Comparison of ENCODE assay signal across 8 cellular contexts in genomic region chr1:119582801-119583200, GRCh38.
DNase-seq lines count a peak whose midpoint lies in the region; ATAC-seq and TF ChIP-seq lines count a peak whose summit lies in the region.

No MANE protein-coding gene starts in this region.

- no peak for TF ChIP-seq EP300 in esophagus muscularis mucosa (IDR thresholded peaks at IDR 0.05)

- TF ChIP-seq CTCF in Peyer's patch (IDR thresholded peaks at IDR 0.05) = peak in 4 of 6 experiments; percentile 14 to 41 (median 38)
- peak; percentile 76 for TF ChIP-seq CTCF in choroid plexus epithelial cell (conservative IDR thresholded peaks at IDR 0.05; ENCODE audit: low read depth, low read length)
- peak; percentile 59 for TF ChIP-seq CTCF in lower lobe of right lung (IDR thresholded peaks at IDR 0.05)
- peak in 1 of 3 experiments; percentile 25 for TF ChIP-seq CTCF in esophagus muscularis mucosa (IDR thresholded peaks at IDR 0.05)

- H3K27ac Mint-ChIP-seq in activated CD8-positive, alpha-beta memory T cell treated with anti-CD3 and anti-CD28 coated beads, Interleukin-2, amount 10 ng/mL, durations not matched to agents 7 days and 5 days = no peak overlapping the region

- H3K36me3 Mint-ChIP-seq in activated CD8-positive, alpha-beta memory T cell treated with anti-CD3 and anti-CD28 coated beads, Interleukin-2, amount 10 ng/mL, durations not matched to agents 7 days and 5 days = no peaks in the 10 kb centered on the region

- no peak overlapping the region for H3K4me3 Mint-ChIP-seq in activated CD8-positive, alpha-beta memory T cell treated with anti-CD3 and anti-CD28 coated beads, Interleukin-2, amount 10 ng/mL, durations not matched to agents 7 days and 5 days

- H3K27me3 Mint-ChIP-seq in activated CD8-positive, alpha-beta memory T cell treated with anti-CD3 and anti-CD28 coated beads, Interleukin-2, amount 10 ng/mL, durations not matched to agents 7 days and 5 days = peaks cover 2% of the 10 kb centered on the region

- intact Hi-C loops in lower lobe of right lung (cut with DNase I) (no loop called here), esophagus muscularis mucosa (cut with DNase I) (no loop called here)

- H3K4me3 ChIP-seq in Peyer's patch (no peak overlapping the region), choroid plexus epithelial cell (ENCODE audit: low read depth, low read length) (no peak overlapping the region), lower lobe of right lung (no peak overlapping the region), esophagus muscularis mucosa (no peak overlapping the region)

- H3K36me3 ChIP-seq in Peyer's patch (no peaks in the 10 kb centered on the region), lower lobe of right lung (no peaks in the 10 kb centered on the region), esophagus muscularis mucosa (no peaks in the 10 kb centered on the region)

- no peaks in the 10 kb centered on the region for H3K4me1 ChIP-seq in Peyer's patch
- peaks cover 5% of the 10 kb centered on the region for H3K4me1 ChIP-seq in lower lobe of right lung
- H3K4me1 ChIP-seq in esophagus muscularis mucosa = no peaks in the 10 kb centered on the region

- CTCF ChIA-PET in activated CD8-positive, alpha-beta memory T cell treated with anti-CD3 and anti-CD28 coated beads, Interleukin-2, amount 10 ng/mL, durations not matched to agents 7 days and 5 days (lab: Charles Lee) = no interaction called here

- peak; percentile 45 for ATAC-seq in activated CD8-positive, alpha-beta memory T cell treated with anti-CD3 and anti-CD28 coated beads, Interleukin-2, amount 10 ng/mL, durations not matched to agents 7 days and 5 days
- peak; percentile 89 to 93 for ATAC-seq in lower lobe of right lung

- in situ Hi-C loops in KBM-7 (cut with MboI; ENCODE audit: low pct_unique_long_range_greater_than_20kb, low sequenced_read_pairs) = no loop called here

- no peaks in the 10 kb centered on the region for H3K4me1 Mint-ChIP-seq in activated CD8-positive, alpha-beta memory T cell treated with anti-CD3 and anti-CD28 coated beads, Interleukin-2, amount 10 ng/mL, durations not matched to agents 7 days and 5 days

- 40% methylated on average over 1 of the region's 1 CpG for WGBS in esophagus muscularis mucosa

- TF ChIP-seq POLR2A in Peyer's patch (IDR thresholded peaks at IDR 0.05) (no peak), esophagus muscularis mucosa (IDR thresholded peaks at IDR 0.05; ENCODE audit: low read depth) (no peak)

- H3K9me3 Mint-ChIP-seq in activated CD8-positive, alpha-beta memory T cell treated with anti-CD3 and anti-CD28 coated beads, Interleukin-2, amount 10 ng/mL, durations not matched to agents 7 days and 5 days (ENCODE audit: low read depth) = no peaks in the 10 kb centered on the region

- H3K27me3 ChIP-seq in Peyer's patch (no peaks in the 10 kb centered on the region), lower lobe of right lung (ENCODE audit: low read depth) (no peaks in the 10 kb centered on the region), esophagus muscularis mucosa (no peaks in the 10 kb centered on the region)

- peak; percentile 43 for DNase-seq in activated CD8-positive, alpha-beta memory T cell treated with anti-CD3 and anti-CD28 coated beads, Interleukin-2, amount 10 ng/mL, durations not matched to agents 7 days and 5 days
- DNase-seq in activated CD8-positive, alpha-beta memory T cell treated with anti-CD3 and anti-CD28 coated beads, Interleukin-2, amount 50 U/mL, for 48 hours = no peak
- DNase-seq in KBM-7 = peak; percentile 65
- peak in 1 of 3 donors; percentile 63 for DNase-seq in Peyer's patch
- peak; percentile 80 for DNase-seq in choroid plexus epithelial cell (ENCODE audit: low read depth)
- peak; percentile 59 for DNase-seq in lower lobe of right lung
- no peak for DNase-seq in esophagus muscularis mucosa (ENCODE audit: extremely low spot score)
- no peak for DNase-seq in cerebellar nuclear complex (lab: John Stamatoyannopoulos, UW)

- H3K9me3 ChIP-seq in Peyer's patch (no peaks in the 10 kb centered on the region), lower lobe of right lung (no peaks in the 10 kb centered on the region), esophagus muscularis mucosa (no peaks in the 10 kb centered on the region)

- H3K27ac ChIP-seq in Peyer's patch = no peak overlapping the region
- no peak overlapping the region for H3K27ac ChIP-seq in lower lobe of right lung
- no peak overlapping the region for H3K27ac ChIP-seq in esophagus muscularis mucosa (replicated peaks in 1 of 4)

Comparison
In these comparisons a context has a peak if more than half of its experiments do, and no peak if none do; other contexts are left out.
1. DNase-seq: peak in activated CD8-positive, alpha-beta memory T cell treated with anti-CD3 and anti-CD28 coated beads, Interleukin-2, amount 10 ng/mL, durations not matched to agents 7 days and 5 days (single experiment), KBM-7 (single experiment), choroid plexus epithelial cell (single experiment) and lower lobe of right lung (single experiment); none in activated CD8-positive, alpha-beta memory T cell treated with anti-CD3 and anti-CD28 coated beads, Interleukin-2, amount 50 U/mL, for 48 hours (single experiment), esophagus muscularis mucosa (single experiment) and cerebellar nuclear complex (0 of 2).